In genomic region chr4:156459584-156459983, GRCh38 we compare ENCODE assay signal across 24 cellular contexts.
"Had no signal": no experiment of that assay in that cellular context is flagged by ENCODE, and none has a peak within 500 bp of the region (broad histone marks: within the 10 kb centered on the region; RNA-seq: fewer than 3 reads in every experiment).

No MANE protein-coding gene starts in this region.

- DNase-seq: dermis blood vessel endothelial cell; dorsolateral prefrontal cortex; effector CD4-positive, alpha-beta T cell; effector memory CD4-positive, alpha-beta T cell; foreskin fibroblast; foreskin melanocyte; gastrocnemius medialis; glutamatergic neuron; head of caudate nucleus; heart right ventricle; hippocampal formation; left cardiac atrium; left lung; left ventricle myocardium superior; lower lobe of right lung; mesenchymal stem cell; mucosa of descending colon; naive B cell had no signal

- H3K4me3 ChIP-seq: coronary artery, dorsolateral prefrontal cortex, esophagus muscularis mucosa, gastrocnemius medialis, heart right ventricle, left lung, lower lobe of right lung, mucosa of descending colon had no signal

- ATAC-seq: gastrocnemius medialis, heart right ventricle, left cardiac atrium, left lung, left ventricle myocardium superior, lower lobe of right lung, mucosa of descending colon had no signal

- H3K4me1 ChIP-seq: esophagus muscularis mucosa, gastrocnemius medialis, heart right ventricle, left lung, lower lobe of right lung had no signal

- H3K36me3 ChIP-seq: esophagus muscularis mucosa, gastrocnemius medialis, heart right ventricle, left lung, lower lobe of right lung had no signal

- H3K27me3 ChIP-seq: dorsolateral prefrontal cortex, esophagus muscularis mucosa, gastrocnemius medialis, heart right ventricle, left lung had no signal

- H3K9me3 ChIP-seq: esophagus muscularis mucosa, gastrocnemius medialis, heart right ventricle, left lung, lower lobe of right lung, mucosa of descending colon had no signal

- FAIRE-seq: colon, endothelial cell of umbilical vein, islet of Langerhans, keratinocyte had no signal

- H3K27ac ChIP-seq: coronary artery, dorsolateral prefrontal cortex, esophagus muscularis mucosa, gastrocnemius medialis, heart right ventricle, left lung, lower lobe of right lung had no signal
